2 cellular contexts compared by ENCODE assay signal in the genomic region with DNA sequence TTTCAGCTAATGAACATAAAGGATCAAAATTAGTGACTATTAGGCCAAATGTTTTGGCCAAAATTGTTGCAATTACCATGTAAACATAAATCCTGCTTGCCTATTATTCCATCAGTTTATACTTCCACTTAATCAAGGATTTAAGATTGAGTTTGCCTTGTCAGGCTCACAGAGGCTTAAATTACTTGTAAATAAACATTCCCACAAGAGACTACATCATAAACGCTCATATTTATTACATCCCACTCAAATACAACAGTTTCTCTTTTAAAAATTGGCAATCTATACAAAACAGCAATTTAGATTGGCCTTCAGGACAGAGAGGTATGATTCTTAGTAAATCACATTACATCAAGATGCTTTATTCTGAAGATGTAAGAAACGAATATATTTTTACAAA.
TF ChIP-seq lines count a peak whose summit lies in the region.

No MANE protein-coding gene starts in this region.

TF ChIP-seq in HEK293, 187 proteins besides CTCF, POLR2A, EP300 and RAD21 (continued from another document):
- TF ChIP-seq, protein P1, sequence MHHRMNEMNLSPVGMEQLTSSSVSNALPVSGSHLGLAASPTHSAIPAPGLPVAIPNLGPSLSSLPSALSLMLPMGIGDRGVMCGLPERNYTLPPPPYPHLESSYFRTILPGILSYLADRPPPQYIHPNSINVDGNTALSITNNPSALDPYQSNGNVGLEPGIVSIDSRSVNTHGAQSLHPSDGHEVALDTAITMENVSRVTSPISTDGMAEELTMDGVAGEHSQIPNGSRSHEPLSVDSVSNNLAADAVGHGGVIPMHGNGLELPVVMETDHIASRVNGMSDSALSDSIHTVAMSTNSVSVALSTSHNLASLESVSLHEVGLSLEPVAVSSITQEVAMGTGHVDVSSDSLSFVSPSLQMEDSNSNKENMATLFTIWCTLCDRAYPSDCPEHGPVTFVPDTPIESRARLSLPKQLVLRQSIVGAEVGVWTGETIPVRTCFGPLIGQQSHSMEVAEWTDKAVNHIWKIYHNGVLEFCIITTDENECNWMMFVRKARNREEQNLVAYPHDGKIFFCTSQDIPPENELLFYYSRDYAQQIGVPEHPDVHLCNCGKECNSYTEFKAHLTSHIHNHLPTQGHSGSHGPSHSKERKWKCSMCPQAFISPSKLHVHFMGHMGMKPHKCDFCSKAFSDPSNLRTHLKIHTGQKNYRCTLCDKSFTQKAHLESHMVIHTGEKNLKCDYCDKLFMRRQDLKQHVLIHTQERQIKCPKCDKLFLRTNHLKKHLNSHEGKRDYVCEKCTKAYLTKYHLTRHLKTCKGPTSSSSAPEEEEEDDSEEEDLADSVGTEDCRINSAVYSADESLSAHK (tag by site-specific recombination; IDR thresholded peaks at IDR 0.05): peak; percentile 62; the same call in 1 of the 2 replicates
- TF ChIP-seq ZNF433 (tag by site-specific recombination; IDR thresholded peaks at IDR 0.05; ENCODE audit: low read depth) (no peak), GFI1B (tag by site-specific recombination; IDR thresholded peaks at IDR 0.05) (no peak), ZNF843 (tag by site-specific recombination; IDR thresholded peaks at IDR 0.05) (0 out of 2 replicates have a peak, but pooled peaks have one; percentile 16), ZNF114 (tag by site-specific recombination; IDR thresholded peaks at IDR 0.05) (no peak), OSR2 (tag by site-specific recombination; IDR thresholded peaks at IDR 0.05) (peak; percentile 15; the same call in 1 of the 2 replicates), SP7 (tag by site-specific recombination; IDR thresholded peaks at IDR 0.05) (no peak)
- TF ChIP-seq, protein P2, sequence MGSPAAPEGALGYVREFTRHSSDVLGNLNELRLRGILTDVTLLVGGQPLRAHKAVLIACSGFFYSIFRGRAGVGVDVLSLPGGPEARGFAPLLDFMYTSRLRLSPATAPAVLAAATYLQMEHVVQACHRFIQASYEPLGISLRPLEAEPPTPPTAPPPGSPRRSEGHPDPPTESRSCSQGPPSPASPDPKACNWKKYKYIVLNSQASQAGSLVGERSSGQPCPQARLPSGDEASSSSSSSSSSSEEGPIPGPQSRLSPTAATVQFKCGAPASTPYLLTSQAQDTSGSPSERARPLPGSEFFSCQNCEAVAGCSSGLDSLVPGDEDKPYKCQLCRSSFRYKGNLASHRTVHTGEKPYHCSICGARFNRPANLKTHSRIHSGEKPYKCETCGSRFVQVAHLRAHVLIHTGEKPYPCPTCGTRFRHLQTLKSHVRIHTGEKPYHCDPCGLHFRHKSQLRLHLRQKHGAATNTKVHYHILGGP (tag by site-specific recombination; IDR thresholded peaks at IDR 0.05): no peak
- TF ChIP-seq, protein P3, sequence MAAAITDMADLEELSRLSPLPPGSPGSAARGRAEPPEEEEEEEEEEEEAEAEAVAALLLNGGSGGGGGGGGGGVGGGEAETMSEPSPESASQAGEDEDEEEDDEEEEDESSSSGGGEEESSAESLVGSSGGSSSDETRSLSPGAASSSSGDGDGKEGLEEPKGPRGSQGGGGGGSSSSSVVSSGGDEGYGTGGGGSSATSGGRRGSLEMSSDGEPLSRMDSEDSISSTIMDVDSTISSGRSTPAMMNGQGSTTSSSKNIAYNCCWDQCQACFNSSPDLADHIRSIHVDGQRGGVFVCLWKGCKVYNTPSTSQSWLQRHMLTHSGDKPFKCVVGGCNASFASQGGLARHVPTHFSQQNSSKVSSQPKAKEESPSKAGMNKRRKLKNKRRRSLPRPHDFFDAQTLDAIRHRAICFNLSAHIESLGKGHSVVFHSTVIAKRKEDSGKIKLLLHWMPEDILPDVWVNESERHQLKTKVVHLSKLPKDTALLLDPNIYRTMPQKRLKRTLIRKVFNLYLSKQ (tag by site-specific recombination; IDR thresholded peaks at IDR 0.05; ENCODE audit: borderline replicate concordance): no peak
- TF ChIP-seq, protein P4, sequence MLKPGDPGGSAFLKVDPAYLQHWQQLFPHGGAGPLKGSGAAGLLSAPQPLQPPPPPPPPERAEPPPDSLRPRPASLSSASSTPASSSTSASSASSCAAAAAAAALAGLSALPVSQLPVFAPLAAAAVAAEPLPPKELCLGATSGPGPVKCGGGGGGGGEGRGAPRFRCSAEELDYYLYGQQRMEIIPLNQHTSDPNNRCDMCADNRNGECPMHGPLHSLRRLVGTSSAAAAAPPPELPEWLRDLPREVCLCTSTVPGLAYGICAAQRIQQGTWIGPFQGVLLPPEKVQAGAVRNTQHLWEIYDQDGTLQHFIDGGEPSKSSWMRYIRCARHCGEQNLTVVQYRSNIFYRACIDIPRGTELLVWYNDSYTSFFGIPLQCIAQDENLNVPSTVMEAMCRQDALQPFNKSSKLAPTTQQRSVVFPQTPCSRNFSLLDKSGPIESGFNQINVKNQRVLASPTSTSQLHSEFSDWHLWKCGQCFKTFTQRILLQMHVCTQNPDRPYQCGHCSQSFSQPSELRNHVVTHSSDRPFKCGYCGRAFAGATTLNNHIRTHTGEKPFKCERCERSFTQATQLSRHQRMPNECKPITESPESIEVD (tag by site-specific recombination; IDR thresholded peaks at IDR 0.05): peak; percentile 74

TF ChIP-seq in K562, 482 proteins besides CTCF, POLR2A, EP300 and RAD21 (continued from another document):
- TF ChIP-seq, protein P5, sequence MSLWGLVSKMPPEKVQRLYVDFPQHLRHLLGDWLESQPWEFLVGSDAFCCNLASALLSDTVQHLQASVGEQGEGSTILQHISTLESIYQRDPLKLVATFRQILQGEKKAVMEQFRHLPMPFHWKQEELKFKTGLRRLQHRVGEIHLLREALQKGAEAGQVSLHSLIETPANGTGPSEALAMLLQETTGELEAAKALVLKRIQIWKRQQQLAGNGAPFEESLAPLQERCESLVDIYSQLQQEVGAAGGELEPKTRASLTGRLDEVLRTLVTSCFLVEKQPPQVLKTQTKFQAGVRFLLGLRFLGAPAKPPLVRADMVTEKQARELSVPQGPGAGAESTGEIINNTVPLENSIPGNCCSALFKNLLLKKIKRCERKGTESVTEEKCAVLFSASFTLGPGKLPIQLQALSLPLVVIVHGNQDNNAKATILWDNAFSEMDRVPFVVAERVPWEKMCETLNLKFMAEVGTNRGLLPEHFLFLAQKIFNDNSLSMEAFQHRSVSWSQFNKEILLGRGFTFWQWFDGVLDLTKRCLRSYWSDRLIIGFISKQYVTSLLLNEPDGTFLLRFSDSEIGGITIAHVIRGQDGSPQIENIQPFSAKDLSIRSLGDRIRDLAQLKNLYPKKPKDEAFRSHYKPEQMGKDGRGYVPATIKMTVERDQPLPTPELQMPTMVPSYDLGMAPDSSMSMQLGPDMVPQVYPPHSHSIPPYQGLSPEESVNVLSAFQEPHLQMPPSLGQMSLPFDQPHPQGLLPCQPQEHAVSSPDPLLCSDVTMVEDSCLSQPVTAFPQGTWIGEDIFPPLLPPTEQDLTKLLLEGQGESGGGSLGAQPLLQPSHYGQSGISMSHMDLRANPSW (CRISPR knock-in tag; IDR thresholded peaks at IDR 0.05): no peak
- TF ChIP-seq CC2D1A (IDR thresholded peaks at IDR 0.05) (no peak), NFYB (IDR thresholded peaks at IDR 0.05; ENCODE audit: extremely low read depth, insufficient read length) (no peak), KLF10 (CRISPR knock-in tag; IDR thresholded peaks at IDR 0.05) (no peak), MCM3 (IDR thresholded peaks at IDR 0.05) (no peak)
- TF ChIP-seq, protein P6, sequence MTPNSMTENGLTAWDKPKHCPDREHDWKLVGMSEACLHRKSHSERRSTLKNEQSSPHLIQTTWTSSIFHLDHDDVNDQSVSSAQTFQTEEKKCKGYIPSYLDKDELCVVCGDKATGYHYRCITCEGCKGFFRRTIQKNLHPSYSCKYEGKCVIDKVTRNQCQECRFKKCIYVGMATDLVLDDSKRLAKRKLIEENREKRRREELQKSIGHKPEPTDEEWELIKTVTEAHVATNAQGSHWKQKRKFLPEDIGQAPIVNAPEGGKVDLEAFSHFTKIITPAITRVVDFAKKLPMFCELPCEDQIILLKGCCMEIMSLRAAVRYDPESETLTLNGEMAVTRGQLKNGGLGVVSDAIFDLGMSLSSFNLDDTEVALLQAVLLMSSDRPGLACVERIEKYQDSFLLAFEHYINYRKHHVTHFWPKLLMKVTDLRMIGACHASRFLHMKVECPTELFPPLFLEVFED (CRISPR knock-in tag; conservative IDR thresholded peaks at IDR 0.05): no peak
- TF ChIP-seq, protein P7, sequence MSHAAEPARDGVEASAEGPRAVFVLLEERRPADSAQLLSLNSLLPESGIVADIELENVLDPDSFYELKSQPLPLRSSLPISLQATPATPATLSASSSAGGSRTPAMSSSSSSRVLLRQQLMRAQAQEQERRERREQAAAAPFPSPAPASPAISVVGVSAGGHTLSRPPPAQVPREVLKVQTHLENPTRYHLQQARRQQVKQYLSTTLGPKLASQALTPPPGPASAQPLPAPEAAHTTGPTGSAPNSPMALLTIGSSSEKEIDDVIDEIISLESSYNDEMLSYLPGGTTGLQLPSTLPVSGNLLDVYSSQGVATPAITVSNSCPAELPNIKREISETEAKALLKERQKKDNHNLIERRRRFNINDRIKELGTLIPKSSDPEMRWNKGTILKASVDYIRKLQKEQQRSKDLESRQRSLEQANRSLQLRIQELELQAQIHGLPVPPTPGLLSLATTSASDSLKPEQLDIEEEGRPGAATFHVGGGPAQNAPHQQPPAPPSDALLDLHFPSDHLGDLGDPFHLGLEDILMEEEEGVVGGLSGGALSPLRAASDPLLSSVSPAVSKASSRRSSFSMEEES (CRISPR knock-in tag; IDR thresholded peaks at IDR 0.05): no peak
- TF ChIP-seq, protein P8, sequence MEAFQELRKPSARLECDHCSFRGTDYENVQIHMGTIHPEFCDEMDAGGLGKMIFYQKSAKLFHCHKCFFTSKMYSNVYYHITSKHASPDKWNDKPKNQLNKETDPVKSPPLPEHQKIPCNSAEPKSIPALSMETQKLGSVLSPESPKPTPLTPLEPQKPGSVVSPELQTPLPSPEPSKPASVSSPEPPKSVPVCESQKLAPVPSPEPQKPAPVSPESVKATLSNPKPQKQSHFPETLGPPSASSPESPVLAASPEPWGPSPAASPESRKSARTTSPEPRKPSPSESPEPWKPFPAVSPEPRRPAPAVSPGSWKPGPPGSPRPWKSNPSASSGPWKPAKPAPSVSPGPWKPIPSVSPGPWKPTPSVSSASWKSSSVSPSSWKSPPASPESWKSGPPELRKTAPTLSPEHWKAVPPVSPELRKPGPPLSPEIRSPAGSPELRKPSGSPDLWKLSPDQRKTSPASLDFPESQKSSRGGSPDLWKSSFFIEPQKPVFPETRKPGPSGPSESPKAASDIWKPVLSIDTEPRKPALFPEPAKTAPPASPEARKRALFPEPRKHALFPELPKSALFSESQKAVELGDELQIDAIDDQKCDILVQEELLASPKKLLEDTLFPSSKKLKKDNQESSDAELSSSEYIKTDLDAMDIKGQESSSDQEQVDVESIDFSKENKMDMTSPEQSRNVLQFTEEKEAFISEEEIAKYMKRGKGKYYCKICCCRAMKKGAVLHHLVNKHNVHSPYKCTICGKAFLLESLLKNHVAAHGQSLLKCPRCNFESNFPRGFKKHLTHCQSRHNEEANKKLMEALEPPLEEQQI (IDR thresholded peaks at IDR 0.05): no peak
